Comparison of ENCODE assay signal across 17 cellular contexts in genomic region chr18:39188278-39188677, GRCh38.
"Had no signal": no experiment of that assay in that cellular context is flagged by ENCODE, and none has a peak within 500 bp of the region (broad histone marks: within the 10 kb centered on the region; RNA-seq: fewer than 3 reads in every experiment).

No MANE protein-coding gene starts in this region.

- H3K36me3 Mint-ChIP-seq: activated CD4-positive, alpha-beta memory T cell treated with anti-CD3 and anti-CD28 coated beads for 36 hours; activated CD8-positive, alpha-beta memory T cell treated with anti-CD3 and anti-CD28 coated beads, Interleukin-2, amount 10 ng/mL, durations not matched to agents 7 days and 5 days; immature natural killer cell; natural killer cell treated with Interleukin-12 subunit alpha and Interleukin-12 subunit beta and Interleukin-15 and Interleukin-18, amount 100 ng/mL, for 72 hours; stimulated activated effector memory CD8-positive, alpha-beta T cell treated with anti-CD3 and anti-CD28 coated beads, Interleukin-12 subunit alpha, Interleukin-12 subunit beta, amount 100 ng/mL, for 72 hours had no signal

- H3K4me3 Mint-ChIP-seq: activated CD4-positive, alpha-beta memory T cell treated with anti-CD3 and anti-CD28 coated beads for 36 hours; activated CD8-positive, alpha-beta memory T cell treated with anti-CD3 and anti-CD28 coated beads, Interleukin-2, amount 10 ng/mL, durations not matched to agents 7 days and 5 days; activated naive CD4-positive, alpha-beta T cell treated with anti-CD3 and anti-CD28 coated beads for 36 hours; activated naive CD8-positive, alpha-beta T cell treated with anti-CD3 and anti-CD28 coated beads, Interleukin-2, amount 50 U/mL, for 24 hours; immature natural killer cell; natural killer cell treated with Interleukin-12 subunit alpha and Interleukin-12 subunit beta and Interleukin-15 and Interleukin-18, amount 100 ng/mL, for 72 hours; stimulated activated effector memory CD8-positive, alpha-beta T cell treated with anti-CD3 and anti-CD28 coated beads, Interleukin-12 subunit alpha, Interleukin-12 subunit beta, amount 100 ng/mL, for 72 hours had no signal

- DNase-seq: activated CD4-positive, alpha-beta memory T cell treated with anti-CD3 and anti-CD28 coated beads for 36 hours; activated CD4-positive, CD25-positive, alpha-beta regulatory T cell treated with anti-CD3 and anti-CD28 coated beads, Interleukin-2, amount 50 U/mL, for 72 hours; activated CD8-positive, alpha-beta memory T cell treated with anti-CD3 and anti-CD28 coated beads, Interleukin-2, amount 10 ng/mL, durations not matched to agents 7 days and 5 days; activated naive CD4-positive, alpha-beta T cell treated with anti-CD3 and anti-CD28 coated beads for 36 hours; activated naive CD8-positive, alpha-beta T cell treated with anti-CD3 and anti-CD28 coated beads, Interleukin-2, amount 50 U/mL, for 24 hours; activated T-cell treated with anti-CD3 and anti-CD28 coated beads, Interleukin-2, amount 50 U/mL, for 1 hour; aorta; cerebellar nuclear complex; effector memory CD4-positive, alpha-beta T cell; foreskin keratinocyte; glutamatergic neuron; immature natural killer cell; mesenchymal stem cell had no signal

- ATAC-seq: activated CD8-positive, alpha-beta memory T cell treated with anti-CD3 and anti-CD28 coated beads, Interleukin-2, amount 10 ng/mL, durations not matched to agents 7 days and 5 days; activated naive CD8-positive, alpha-beta T cell treated with anti-CD3 and anti-CD28 coated beads, Interleukin-2, amount 50 U/mL, for 24 hours; foreskin keratinocyte; natural killer cell treated with Interleukin-12 subunit alpha and Interleukin-12 subunit beta and Interleukin-15 and Interleukin-18, amount 100 ng/mL, for 72 hours; stimulated activated effector memory CD8-positive, alpha-beta T cell treated with anti-CD3 and anti-CD28 coated beads, Interleukin-12 subunit alpha, Interleukin-12 subunit beta, amount 100 ng/mL, for 72 hours had no signal

- H3K9me3 Mint-ChIP-seq: activated CD4-positive, alpha-beta memory T cell treated with anti-CD3 and anti-CD28 coated beads for 36 hours; activated naive CD8-positive, alpha-beta T cell treated with anti-CD3 and anti-CD28 coated beads, Interleukin-2, amount 50 U/mL, for 24 hours; activated T-helper 2 cell treated with anti-CD3 and anti-CD28 coated beads, Interferon-gamma antibody, Interleukin-2, Interleukin-4, amounts not matched to agents 10 μg/mL and 5 μg/mL and 100 μg/mL, durations not matched to agents 14 hours and 24 hours and 36 hours; natural killer cell treated with Interleukin-12 subunit alpha and Interleukin-12 subunit beta and Interleukin-15 and Interleukin-18, amount 100 ng/mL, for 72 hours had no signal

- H3K27ac Mint-ChIP-seq: activated CD4-positive, alpha-beta memory T cell treated with anti-CD3 and anti-CD28 coated beads for 36 hours; activated CD8-positive, alpha-beta memory T cell treated with anti-CD3 and anti-CD28 coated beads, Interleukin-2, amount 10 ng/mL, durations not matched to agents 7 days and 5 days; activated naive CD4-positive, alpha-beta T cell treated with anti-CD3 and anti-CD28 coated beads for 36 hours; activated naive CD8-positive, alpha-beta T cell treated with anti-CD3 and anti-CD28 coated beads, Interleukin-2, amount 50 U/mL, for 24 hours; activated T-helper 2 cell treated with anti-CD3 and anti-CD28 coated beads, Interferon-gamma antibody, Interleukin-2, Interleukin-4, amounts not matched to agents 10 μg/mL and 5 μg/mL and 100 μg/mL, durations not matched to agents 14 hours and 24 hours and 36 hours; immature natural killer cell; natural killer cell treated with Interleukin-12 subunit alpha and Interleukin-12 subunit beta and Interleukin-15 and Interleukin-18, amount 100 ng/mL, for 72 hours; stimulated activated effector memory CD8-positive, alpha-beta T cell treated with anti-CD3 and anti-CD28 coated beads, Interleukin-12 subunit alpha, Interleukin-12 subunit beta, amount 100 ng/mL, for 72 hours had no signal

- FAIRE-seq: urothelium cell line had no signal

- H3K4me1 Mint-ChIP-seq: activated CD8-positive, alpha-beta memory T cell treated with anti-CD3 and anti-CD28 coated beads, Interleukin-2, amount 10 ng/mL, durations not matched to agents 7 days and 5 days; activated naive CD8-positive, alpha-beta T cell treated with anti-CD3 and anti-CD28 coated beads, Interleukin-2, amount 50 U/mL, for 24 hours; immature natural killer cell; stimulated activated effector memory CD8-positive, alpha-beta T cell treated with anti-CD3 and anti-CD28 coated beads, Interleukin-12 subunit alpha, Interleukin-12 subunit beta, amount 100 ng/mL, for 72 hours had no signal

- H3K27me3 Mint-ChIP-seq: activated CD4-positive, alpha-beta memory T cell treated with anti-CD3 and anti-CD28 coated beads for 36 hours; activated CD8-positive, alpha-beta memory T cell treated with anti-CD3 and anti-CD28 coated beads, Interleukin-2, amount 10 ng/mL, durations not matched to agents 7 days and 5 days; activated naive CD8-positive, alpha-beta T cell treated with anti-CD3 and anti-CD28 coated beads, Interleukin-2, amount 50 U/mL, for 24 hours; natural killer cell treated with Interleukin-12 subunit alpha and Interleukin-12 subunit beta and Interleukin-15 and Interleukin-18, amount 100 ng/mL, for 72 hours had no signal

- H3K27ac ChIP-seq: foreskin keratinocyte had no signal

- H3K27me3 ChIP-seq: foreskin keratinocyte had no signal

- H3K4me1 ChIP-seq: foreskin keratinocyte had no signal
